Comparison of ENCODE assay signal across 23 cellular contexts in genomic region chr16:58467915-58468314, GRCh38. TPM values are rescaled to one million over a fixed set of nuclear protein-coding genes. Genes with fewer than 3 reads are reported as not detected.
DNase-seq lines count a peak whose midpoint lies in the region; ATAC-seq, FAIRE-seq and TF ChIP-seq lines count a peak whose summit lies in the region.
"Had no signal": no experiment of that assay in that cellular context is flagged by ENCODE, and none has a peak within 500 bp of the region (broad histone marks: within the 10 kb centered on the region; RNA-seq: fewer than 3 reads in every experiment).

No MANE protein-coding gene starts in this region.

- H3K9me3 ChIP-seq in heart right ventricle (no peaks in the 10 kb centered on the region), kidney (ENCODE audit: control insufficient read depth in 1 of 2, low read length in 2 of 2) (no peaks in the 10 kb centered on the region)
- H3K9me3 ChIP-seq: A549 had no signal

- H3K27ac ChIP-seq in heart right ventricle (peak overlapping the region in 6 of 10 donors; percentile 6 to 95 (median 36)), kidney (ENCODE audit: low read depth in 2 of 2, low read length in 2 of 2) (no peak overlapping the region)
- H3K27ac ChIP-seq: A549, GM23248 had no signal

- H3K9ac ChIP-seq in kidney (ENCODE audit: low read length in 2 of 2) = no peak overlapping the region
- H3K9ac ChIP-seq: GM23248 had no signal

- 75 to 80% methylated on average over 6 of the region's 6 CpGs for WGBS in heart right ventricle, 2 donors

- DNase-seq in heart right ventricle (no peak), left ventricle myocardium superior (no peak), Daoy (ENCODE audit: low read depth) (peak; percentile 48), kidney (peak; percentile 13)
- DNase-seq in activated naive CD4-positive, alpha-beta T cell treated with anti-CD3 and anti-CD28 coated beads, Interleukin-2, amount 50 U/mL, for 16 hours = no peak
- DNase-seq: 8988T; ACHN; AML-193; C1 segment of cervical spinal cord; Calu3; CD4-positive, alpha-beta memory T cell; COR-L47; DMS53; DMS79 treated with DMSO at 0.1 percent for 48 hours; GM23248; H7; HCEC 1CT had no signal

- intact Hi-C loops in heart right ventricle (cut with DNase I) = loop anchor here in 1 of 10 donors (5.0 kb wide), 1 partner anchor 131 kb away; no protein-coding TSS in a partner anchor
- intact Hi-C loops in left ventricle myocardium superior (cut with micrococcal nuclease) = no loop called here
- intact Hi-C loops in kidney (cut with DNase I) = no loop called here

- H3K4me3 ChIP-seq in heart right ventricle = peak overlapping the region in 3 of 10 donors; percentile 2 to 89 (median 21)
- H3K4me3 ChIP-seq in kidney (ENCODE audit: low read length in 2 of 2) = no peak overlapping the region
- H3K4me3 ChIP-seq: A549, GM23248 had no signal

- peaks cover 0 to 2% (median 0%) of the 10 kb centered on the region in 9 donors for H3K36me3 ChIP-seq in heart right ventricle
- no peaks in the 10 kb centered on the region for H3K36me3 ChIP-seq in kidney (ENCODE audit: control insufficient read depth in 1 of 2, insufficient read depth in 2 of 2, low read length in 2 of 2)

- TF ChIP-seq CTCF in heart right ventricle (IDR thresholded peaks at IDR 0.05) (no peak), kidney (IDR thresholded peaks at IDR 0.05; ENCODE audit: borderline replicate concordance, extremely low read depth, insufficient read depth) (no peak)

- H3K4me1 ChIP-seq in heart right ventricle (peaks cover 15 to 88% (median 66%) of the 10 kb centered on the region in 9 donors), kidney (ENCODE audit: control insufficient read depth in 1 of 2, insufficient read depth in 1 of 2, low read depth in 1 of 2, low read length in 2 of 2) (peaks cover 0 to 2% of the 10 kb centered on the region in 2 donors)

- FAIRE-seq in kidney (lab: Jason Lieb, UNC) = no peak
- FAIRE-seq: A549, G401.6, GM12892, H1 had no signal

- ATAC-seq in heart right ventricle = no peak
- no peak for ATAC-seq in left ventricle myocardium superior
- ATAC-seq in GM19023 (IDR thresholded peaks at IDR 0.05; ENCODE audit: unreplicated experiment) = no peak
- ATAC-seq in GM18858 (IDR thresholded peaks at IDR 0.05; ENCODE audit: unreplicated experiment) = no peak
- ATAC-seq: A549 had no signal

- peaks cover 0 to 55% (median 13%) of the 10 kb centered on the region in 7 donors for H3K27me3 ChIP-seq in heart right ventricle

RNA-seq across cellular contexts. Expression of gene NDRG4, which starts 32.0 kb away (rescaled TPM):
- total RNA-seq in heart right ventricle (100 to 1,000 TPM; 336 to 821 (median 630) TPM), left ventricle myocardium superior (580 TPM), kidney (5.7 TPM)
- polyA plus RNA-seq in heart right ventricle (100 to 1,000 TPM; 286 to 507 TPM), kidney (ENCODE audit: insufficient read depth, low read depth, low replicate concordance) (1.7 TPM)
- 5.7 and 15.9 TPM in 2 replicates for total RNA-seq in Daoy (2014; rRNA removed; shearing (Covaris generic))

RNA-seq across cellular contexts. Expression of gene SETD6, which starts 47.4 kb away (rescaled TPM):
- total RNA-seq in heart right ventricle (10 to 100 TPM in 8 of 10 donors, 1 to 10 TPM in 2; 8.9 to 16.0 (median 11.8) TPM), left ventricle myocardium superior (15.3 TPM), kidney (25.0 TPM)
- polyA plus RNA-seq in heart right ventricle (10 to 100 TPM; 11.8 to 18.9 TPM), kidney (ENCODE audit: insufficient read depth, low read depth, low replicate concordance) (13.7 TPM)
- total RNA-seq in Daoy (2014; rRNA removed; shearing (Covaris generic)) = 27.8 and 35.1 TPM in 2 replicates

Comparison
In these comparisons a context has a peak if more than half of its experiments do, and no peak if none do; other contexts are left out.
1. DNase-seq: peak in Daoy (single experiment) and kidney (single experiment); none in heart right ventricle (0 of 2), left ventricle myocardium superior (single experiment) and activated naive CD4-positive, alpha-beta T cell treated with anti-CD3 and anti-CD28 coated beads, Interleukin-2, amount 50 U/mL, for 16 hours (single experiment).
2. H3K27ac ChIP-seq: peak in heart right ventricle (6 of 10); none in kidney (0 of 2).
3. RNA of gene NDRG4, which starts 32.0 kb away (total RNA-seq): 336 to 821 TPM in heart right ventricle and 580 TPM in left ventricle myocardium superior (single experiment); 5.7 TPM in kidney (single experiment) and 5.7 to 15.9 TPM in Daoy; every median in the first group is over 10 times any median in the second.